In the genomic region with DNA sequence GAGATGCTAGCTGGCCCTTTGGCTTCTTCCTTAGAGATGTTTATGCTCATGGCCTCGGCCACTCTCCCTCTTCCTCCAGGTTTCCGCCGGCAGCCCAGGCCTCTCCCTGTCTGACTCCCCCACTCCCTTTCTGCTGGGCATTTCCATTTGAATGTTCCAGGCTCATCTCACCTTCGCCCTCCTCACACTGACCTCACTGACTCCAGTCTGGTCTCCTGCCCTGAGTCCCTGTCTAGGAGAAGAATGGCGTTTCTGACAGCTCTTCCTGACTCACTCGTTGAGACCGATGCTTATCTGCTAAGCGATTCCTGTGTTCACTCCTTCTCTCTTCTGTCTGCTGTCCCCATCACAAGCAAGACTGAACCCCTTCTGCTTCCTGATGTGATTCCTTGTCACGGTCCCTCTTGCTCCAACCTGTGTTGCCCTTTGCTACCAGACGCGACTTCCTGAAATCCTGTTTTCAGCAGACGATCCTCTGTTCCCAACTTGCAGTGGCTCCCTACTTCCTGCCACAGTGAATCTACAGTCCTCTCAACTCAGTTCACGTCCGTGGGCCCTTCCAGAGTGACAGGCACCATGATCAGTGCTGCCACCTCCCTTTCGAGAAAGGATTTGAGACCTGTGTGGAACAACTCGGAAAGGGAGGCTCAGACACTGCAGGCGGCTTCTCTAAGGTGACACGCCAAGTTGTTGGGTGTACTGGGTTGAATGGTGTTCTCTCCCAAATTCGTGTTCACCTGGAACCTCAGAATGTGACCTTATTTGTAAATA, we compare ENCODE assay signal across 15 cellular contexts.
DNase-seq lines count a peak whose midpoint lies in the region; ATAC-seq and TF ChIP-seq lines count a peak whose summit lies in the region.
"Had no signal": no experiment of that assay in that cellular context is flagged by ENCODE, and none has a peak within 500 bp of the region (broad histone marks: within the 10 kb centered on the region; RNA-seq: fewer than 3 reads in every experiment).

No MANE protein-coding gene starts in this region.

- no peaks in the 10 kb centered on the region for H3K27me3 Mint-ChIP-seq in activated naive CD4-positive, alpha-beta T cell treated with anti-CD3 and anti-CD28 coated beads, Interleukin-2, amount 10 ng/mL, durations not matched to agents 7 days and 5 days
- H3K27me3 Mint-ChIP-seq in neural crest cell (ENCODE audit: low read depth) = no peaks in the 10 kb centered on the region

- H3K36me3 Mint-ChIP-seq in activated naive CD4-positive, alpha-beta T cell treated with anti-CD3 and anti-CD28 coated beads, Interleukin-2, amount 10 ng/mL, durations not matched to agents 7 days and 5 days = peaks cover 4% of the 10 kb centered on the region
- H3K36me3 Mint-ChIP-seq in neural crest cell (ENCODE audit: low read depth) = peaks cover 8% of the 10 kb centered on the region

- H3K4me1 Mint-ChIP-seq in activated naive CD4-positive, alpha-beta T cell treated with anti-CD3 and anti-CD28 coated beads, Interleukin-2, amount 10 ng/mL, durations not matched to agents 7 days and 5 days = peaks cover 7% of the 10 kb centered on the region
- H3K4me1 Mint-ChIP-seq in neural crest cell = peaks cover 72% of the 10 kb centered on the region

- CTCF ChIA-PET in activated naive CD4-positive, alpha-beta T cell treated with anti-CD3 and anti-CD28 coated beads, Interleukin-2, amount 10 ng/mL, durations not matched to agents 7 days and 5 days (lab: Charles Lee) = interaction anchor here (1.0 kb wide), 1 partner anchor 8 kb away, joined by 3 read pairs; no protein-coding TSS in a partner anchor
- CTCF ChIA-PET in HEK293T (lab: Yijun Ruan, JAX) = interaction anchor here (1.3 to 1.5 kb wide), 2 partner anchors 7 to 190 kb away, joined by 4 to 5 read pairs; no protein-coding TSS in a partner anchor

- TF ChIP-seq CTCF in neural crest cell (conservative IDR thresholded peaks at IDR 0.05) = no peak

- ATAC-seq in HG03108 (IDR thresholded peaks at IDR 0.05; ENCODE audit: unreplicated experiment) = no peak

- H3K9me3 Mint-ChIP-seq in activated naive CD4-positive, alpha-beta T cell treated with anti-CD3 and anti-CD28 coated beads, Interleukin-2, amount 10 ng/mL, durations not matched to agents 7 days and 5 days = no peaks in the 10 kb centered on the region
- H3K9me3 Mint-ChIP-seq in neural crest cell = no peaks in the 10 kb centered on the region
- H3K9me3 Mint-ChIP-seq: T-helper 2 cell treated with Interferon-gamma antibody and Interleukin-4, amounts not matched to agents 5 μg/mL and 100 μg/mL, for 36 hours had no signal

- POLR2A ChIA-PET in HEK293T (lab: Yijun Ruan, JAX) = no interaction called here

- H3K4me3 Mint-ChIP-seq in activated naive CD4-positive, alpha-beta T cell treated with anti-CD3 and anti-CD28 coated beads, Interleukin-2, amount 10 ng/mL, durations not matched to agents 7 days and 5 days = no peak overlapping the region
- no peak overlapping the region for H3K4me3 Mint-ChIP-seq in neural crest cell
- H3K4me3 Mint-ChIP-seq: T-helper 2 cell treated with Interferon-gamma antibody and Interleukin-4, amounts not matched to agents 5 μg/mL and 100 μg/mL, for 36 hours had no signal

- H3K27ac Mint-ChIP-seq in activated naive CD4-positive, alpha-beta T cell treated with anti-CD3 and anti-CD28 coated beads, Interleukin-2, amount 10 ng/mL, durations not matched to agents 7 days and 5 days = peak overlapping the region; percentile 56
- H3K27ac Mint-ChIP-seq in neural crest cell (ENCODE audit: unreplicated experiment) = peak overlapping the region; percentile 37
- H3K27ac Mint-ChIP-seq: T-helper 2 cell treated with Interferon-gamma antibody and Interleukin-4, amounts not matched to agents 5 μg/mL and 100 μg/mL, for 36 hours had no signal

- DNase-seq in activated naive CD4-positive, alpha-beta T cell treated with anti-CD3 and anti-CD28 coated beads, Interleukin-2, amount 10 ng/mL, durations not matched to agents 7 days and 5 days = no peak
- DNase-seq in activated naive CD4-positive, alpha-beta T cell treated with anti-CD3 and anti-CD28 coated beads, Interleukin-2, amount 50 U/mL, for 16 hours = no peak
- DNase-seq in HEK293T (ENCODE audit: extremely low spot score) (no peak), amniotic epithelial cell (ENCODE audit: low read depth) (peak; percentile 57), neural crest cell (ENCODE audit: low read depth, low spot score) (no peak)
- DNase-seq in activated CD8-positive, alpha-beta memory T cell treated with anti-CD3 and anti-CD28 coated beads for 24 hours = no peak
- no peak for DNase-seq in stimulated activated CD4-positive, alpha-beta T cell treated with anti-CD3 and anti-CD28 coated beads, Interleukin-12 subunit alpha, Interleukin-12 subunit beta, amount 100 ng/mL, for 4 hours
- DNase-seq: activated CD4-positive, CD25-positive, alpha-beta regulatory T cell treated with anti-CD3 and anti-CD28 coated beads, Interleukin-2, amount 50 U/mL, for 72 hours; activated CD8-positive, alpha-beta memory T cell treated with anti-CD3 and anti-CD28 coated beads, Interleukin-2, amount 50 U/mL, for 48 hours; activated naive CD4-positive, alpha-beta T cell treated with Interleukin-2 at 50 U/mL for 16 hours; NCI-H1436 treated with DMSO at 0.1 percent for 48 hours; NCI-H2227 treated with DMSO at 0.1 percent for 48 hours; NK-92 treated with Interleukin-12 subunit alpha and Interleukin-12 subunit beta, amount 100 ng/mL, for 24 hours had no signal

TF ChIP-seq in HEK293T, 16 proteins besides CTCF, POLR2A, EP300 and RAD21:
- no peak for TF ChIP-seq FOXK2 (IDR thresholded peaks at IDR 0.05)
- TF ChIP-seq ZNF384 (IDR thresholded peaks at IDR 0.05) = no peak
- 0 out of 2 replicates have a peak, but pooled peaks have one; percentile 8 for TF ChIP-seq PKNOX1 (IDR thresholded peaks at IDR 0.05)
- no peak for TF ChIP-seq SUZ12 (IDR thresholded peaks at IDR 0.05)
- TF ChIP-seq TARDBP (IDR thresholded peaks at IDR 0.05) = no peak
- no peak for TF ChIP-seq NFRKB (IDR thresholded peaks at IDR 0.05)
- TF ChIP-seq HDGF (IDR thresholded peaks at IDR 0.05; ENCODE audit: borderline replicate concordance) = no peak
